Comparison of ENCODE assay signal across 9 cellular contexts in the genomic region with DNA sequence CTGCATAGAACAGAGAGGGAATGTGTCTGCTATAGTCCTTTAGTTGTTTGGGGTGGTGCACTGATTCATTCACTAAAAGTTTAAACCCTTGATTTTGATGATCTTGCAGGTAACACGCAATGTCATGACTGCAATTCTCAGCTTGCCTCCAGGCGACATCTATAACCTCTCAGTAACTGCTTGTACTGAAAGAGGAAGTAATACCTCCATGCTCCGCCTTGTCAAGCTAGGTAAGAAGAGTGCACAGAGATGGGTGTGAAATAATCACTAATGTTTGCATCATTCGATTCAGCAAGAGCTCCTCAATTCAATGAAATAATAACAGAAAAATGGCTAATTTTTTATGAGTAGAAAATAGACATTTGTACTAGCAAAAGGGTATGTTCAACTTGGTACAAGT.
A peak's percentile ranks its signal among the peaks of the same experiment; 100 is the strongest.
DNase-seq lines count a peak whose midpoint lies in the region; ATAC-seq and TF ChIP-seq lines count a peak whose summit lies in the region.
"Had no signal": no experiment of that assay in that cellular context is flagged by ENCODE, and none has a peak within 500 bp of the region (broad histone marks: within the 10 kb centered on the region; RNA-seq: fewer than 3 reads in every experiment).

No MANE protein-coding gene starts in this region.

- H3K27ac ChIP-seq in Peyer's patch = no peak overlapping the region
- no peak overlapping the region for H3K27ac ChIP-seq in effector memory CD4-positive, alpha-beta T cell (ENCODE audit: insufficient read depth, low read length, poor library complexity, severe bottlenecking)

- H3K36me3 ChIP-seq in Peyer's patch = no peaks in the 10 kb centered on the region
- no peaks in the 10 kb centered on the region for H3K36me3 ChIP-seq in effector memory CD4-positive, alpha-beta T cell (ENCODE audit: control insufficient read depth, insufficient read depth, low read length)

- no peaks in the 10 kb centered on the region for H3K27me3 ChIP-seq in Peyer's patch
- peaks cover 4% of the 10 kb centered on the region for H3K27me3 ChIP-seq in effector memory CD4-positive, alpha-beta T cell (replicated peaks; ENCODE audit: control insufficient read depth, insufficient read depth, low read length, poor library complexity, severe bottlenecking)

- TF ChIP-seq POLR2A in Peyer's patch (IDR thresholded peaks at IDR 0.05) = no peak

- H3K9me3 ChIP-seq in Peyer's patch = no peaks in the 10 kb centered on the region
- H3K9me3 ChIP-seq in effector memory CD4-positive, alpha-beta T cell (ENCODE audit: control insufficient read depth, low read length) = no peaks in the 10 kb centered on the region

- H3K4me1 ChIP-seq in Peyer's patch = no peaks in the 10 kb centered on the region
- no peaks in the 10 kb centered on the region for H3K4me1 ChIP-seq in effector memory CD4-positive, alpha-beta T cell (ENCODE audit: control insufficient read depth, insufficient read depth, low read length, poor library complexity, severe bottlenecking)

- DNase-seq in GM20000 (ENCODE audit: low spot score) (peak; percentile 55), RPMI8226 (peak; percentile 86), Peyer's patch (no peak), posterior vena cava (ENCODE audit: low spot score) (no peak)
- DNase-seq in effector memory CD4-positive, alpha-beta T cell = no peak
- DNase-seq in NK-92 treated with Interleukin-12 subunit alpha and Interleukin-12 subunit beta, amount 100 ng/mL, for 24 hours (lab: John Stamatoyannopoulos, UW) = no peak
- DNase-seq: CD4-positive, alpha-beta memory T cell had no signal

- H3K4me3 ChIP-seq in GM12875 (ENCODE audit: low read depth, low read length) (no peak overlapping the region), Peyer's patch (no peak overlapping the region)
- no peak overlapping the region for H3K4me3 ChIP-seq in effector memory CD4-positive, alpha-beta T cell (ENCODE audit: insufficient read depth, low read depth, low read length, poor library complexity, severe bottlenecking)

- peak; percentile 97 for ATAC-seq in HG03108 (IDR thresholded peaks at IDR 0.05; ENCODE audit: unreplicated experiment)

- intact Hi-C loops in posterior vena cava (cut with DNase I) = no loop called here

- peak; percentile 11; the same call in 1 of the 2 replicates for TF ChIP-seq CTCF in GM12875 (IDR thresholded peaks at IDR 0.05; ENCODE audit: borderline replicate concordance, insufficient read depth, low read depth, low read length)
- no peak for TF ChIP-seq CTCF in GM20000 (IDR thresholded peaks at IDR 0.05; ENCODE audit: extremely low read depth, missing control alignments)
- peak in 1 of 6 experiments; percentile 4 for TF ChIP-seq CTCF in Peyer's patch (IDR thresholded peaks at IDR 0.05)

Comparison
In these comparisons a context has a peak if more than half of its experiments do, and no peak if none do; other contexts are left out.
1. DNase-seq: peak in GM20000 (single experiment) and RPMI8226 (single experiment); none in Peyer's patch (0 of 3), effector memory CD4-positive, alpha-beta T cell (0 of 3), posterior vena cava (single experiment) and NK-92 treated with Interleukin-12 subunit alpha and Interleukin-12 subunit beta, amount 100 ng/mL, for 24 hours (single experiment).